ENCODE assay signal across 22 cellular contexts in the genomic region with DNA sequence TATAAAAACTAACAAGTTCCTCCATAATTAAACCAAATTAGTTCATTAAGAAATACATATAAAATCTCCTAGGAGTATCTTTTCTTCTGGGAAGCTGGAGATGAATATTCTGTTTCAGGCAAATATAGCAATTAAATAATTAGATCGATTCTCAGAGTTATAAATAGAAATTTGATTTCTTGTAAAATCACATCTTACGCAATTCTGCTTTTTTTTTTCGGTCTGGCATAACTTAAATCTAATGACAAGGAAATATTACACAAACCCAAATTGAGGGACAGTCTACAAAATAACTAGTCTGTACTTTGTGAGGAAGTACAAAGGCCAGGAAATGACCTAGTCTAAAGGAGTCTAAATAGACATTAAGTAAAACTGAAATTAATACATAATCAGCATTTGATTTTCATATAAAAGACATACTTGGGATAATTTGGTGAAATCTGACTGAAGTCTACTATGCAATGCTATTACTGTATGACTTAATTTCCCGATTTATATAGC.
"Had no signal": no experiment of that assay in that cellular context is flagged by ENCODE, and none has a peak within 500 bp of the region (broad histone marks: within the 10 kb centered on the region; RNA-seq: fewer than 3 reads in every experiment).

No MANE protein-coding gene starts in this region.

- H3K36me3 ChIP-seq: gastrocnemius medialis, sigmoid colon, vagina had no signal

- H3K4me1 Mint-ChIP-seq: activated CD4-positive, alpha-beta memory T cell treated with anti-CD3 and anti-CD28 coated beads, Interleukin-2, amount 10 ng/mL, durations not matched to agents 7 days and 5 days; activated CD4-positive, alpha-beta T cell treated with anti-CD3 and anti-CD28 coated beads, Interleukin-2, amount 10 ng/mL, durations not matched to agents 24 days and 14 days; activated naive CD4-positive, alpha-beta T cell treated with anti-CD3 and anti-CD28 coated beads, Interleukin-2, amount 50 U/mL, for 24 hours; brain; natural killer cell had no signal

- DNase-seq: activated CD4-positive, alpha-beta memory T cell treated with anti-CD3 and anti-CD28 coated beads, Interleukin-2, amount 10 ng/mL, durations not matched to agents 7 days and 5 days; activated CD4-positive, alpha-beta T cell treated with anti-CD3 and anti-CD28 coated beads, Interleukin-2, amount 10 ng/mL, durations not matched to agents 24 days and 14 days; activated gamma-delta T cell treated with Interleukin-2 at 50 U/mL for 16 hours; aorta; effector memory CD4-positive, alpha-beta T cell; gastrocnemius medialis; hypothalamus; left ventricle myocardium superior; midbrain; natural killer cell; sigmoid colon; stimulated activated CD4-positive, alpha-beta T cell treated with anti-CD3 and anti-CD28 coated beads, Interleukin-2, amount 100 ng/mL, for 48 hours; stimulated activated naive CD4-positive, alpha-beta T cell; testis; trophoblast cell had no signal

- H3K4me3 ChIP-seq: gastrocnemius medialis, sigmoid colon, testis, vagina had no signal

- H3K27ac ChIP-seq: gastrocnemius medialis, sigmoid colon, testis, vagina, VCaP had no signal

- H3K9me3 Mint-ChIP-seq: activated CD4-positive, alpha-beta memory T cell treated with anti-CD3 and anti-CD28 coated beads, Interleukin-2, amount 10 ng/mL, durations not matched to agents 7 days and 5 days; activated CD4-positive, alpha-beta T cell treated with anti-CD3 and anti-CD28 coated beads, Interleukin-2, amount 10 ng/mL, durations not matched to agents 24 days and 14 days; activated naive CD4-positive, alpha-beta T cell treated with anti-CD3 and anti-CD28 coated beads, Interleukin-2, amount 50 U/mL, for 24 hours; activated T-helper 1 cell treated with anti-CD3 and anti-CD28 coated beads, Interleukin-12 subunit alpha, Interleukin-12 subunit beta, Interleukin-2, Interleukin-4 antibody, amounts not matched to agents 30 ng/mL and 10 ng/mL and 1 ng/mL, durations not matched to agents 14 hours and 24 hours and 36 hours; brain; natural killer cell had no signal

- H3K4me1 ChIP-seq: gastrocnemius medialis, sigmoid colon, testis, vagina had no signal

- H3K9me3 ChIP-seq: gastrocnemius medialis, sigmoid colon, testis, vagina had no signal

- H3K4me3 Mint-ChIP-seq: activated CD4-positive, alpha-beta memory T cell treated with anti-CD3 and anti-CD28 coated beads, Interleukin-2, amount 10 ng/mL, durations not matched to agents 7 days and 5 days; activated CD4-positive, alpha-beta T cell treated with anti-CD3 and anti-CD28 coated beads, Interleukin-2, amount 10 ng/mL, durations not matched to agents 24 days and 14 days; activated naive CD4-positive, alpha-beta T cell treated with anti-CD3 and anti-CD28 coated beads, Interleukin-2, amount 50 U/mL, for 24 hours; activated T-helper 1 cell treated with anti-CD3 and anti-CD28 coated beads, Interleukin-12 subunit alpha, Interleukin-12 subunit beta, Interleukin-2, Interleukin-4 antibody, amounts not matched to agents 30 ng/mL and 10 ng/mL and 1 ng/mL, durations not matched to agents 14 hours and 24 hours and 36 hours; brain; natural killer cell had no signal

- H3K27me3 Mint-ChIP-seq: activated CD4-positive, alpha-beta memory T cell treated with anti-CD3 and anti-CD28 coated beads, Interleukin-2, amount 10 ng/mL, durations not matched to agents 7 days and 5 days; activated CD4-positive, alpha-beta T cell treated with anti-CD3 and anti-CD28 coated beads, Interleukin-2, amount 10 ng/mL, durations not matched to agents 24 days and 14 days; activated naive CD4-positive, alpha-beta T cell treated with anti-CD3 and anti-CD28 coated beads, Interleukin-2, amount 50 U/mL, for 24 hours; brain had no signal

- H3K36me3 Mint-ChIP-seq: natural killer cell had no signal

- H3K27me3 ChIP-seq: gastrocnemius medialis, sigmoid colon, testis, vagina had no signal

- ATAC-seq: activated CD4-positive, CD25-positive, alpha-beta regulatory T cell treated with anti-CD3 and anti-CD28 coated beads, Interleukin-2, amount 50 U/mL, for 24 hours; esophagus mucosa; gastrocnemius medialis; left ventricle myocardium superior; natural killer cell had no signal

- H3K27ac Mint-ChIP-seq: activated CD4-positive, alpha-beta memory T cell treated with anti-CD3 and anti-CD28 coated beads, Interleukin-2, amount 10 ng/mL, durations not matched to agents 7 days and 5 days; activated CD4-positive, alpha-beta T cell treated with anti-CD3 and anti-CD28 coated beads, Interleukin-2, amount 10 ng/mL, durations not matched to agents 24 days and 14 days; activated naive CD4-positive, alpha-beta T cell treated with anti-CD3 and anti-CD28 coated beads, Interleukin-2, amount 50 U/mL, for 24 hours; activated T-helper 1 cell treated with anti-CD3 and anti-CD28 coated beads, Interleukin-12 subunit alpha, Interleukin-12 subunit beta, Interleukin-2, Interleukin-4 antibody, amounts not matched to agents 30 ng/mL and 10 ng/mL and 1 ng/mL, durations not matched to agents 14 hours and 24 hours and 36 hours; brain; natural killer cell had no signal
